ENCODE assay signal across 8 cellular contexts in genomic region chr14:106277503-106277902, GRCh38.
DNase-seq lines count a peak whose midpoint lies in the region; ATAC-seq and TF ChIP-seq lines count a peak whose summit lies in the region.

No MANE protein-coding gene starts in this region.

- no peak overlapping the region for H3K4me3 ChIP-seq in NB4 (ENCODE audit: low read depth, low read length)
- H3K4me3 ChIP-seq in Karpas-422 (ENCODE audit: low read length), result no peak overlapping the region

- H3K4me2 ChIP-seq in Karpas-422 (ENCODE audit: low read depth, low read length, poor library complexity, severe bottlenecking), result no peak overlapping the region

- no peak overlapping the region for H3K9ac ChIP-seq in Karpas-422 (ENCODE audit: low read length)

- H3K27me3 Mint-ChIP-seq in activated naive CD4-positive, alpha-beta T cell treated with anti-CD3 and anti-CD28 coated beads for 36 hours (ENCODE audit: low read depth), result peaks cover 25% of the 10 kb centered on the region

- DNase-seq in NCI-H748 (lab: John Stamatoyannopoulos, UW; ENCODE audit: unreplicated experiment), result peak; percentile 12
- DNase-seq in NCI-H748 treated with DMSO at 0.1 percent for 48 hours (lab: John Stamatoyannopoulos, UW), result no peak
- DNase-seq in NB4 (ENCODE audit: low read depth), result peak; percentile 8
- peak; percentile 50 for DNase-seq in activated naive CD4-positive, alpha-beta T cell treated with anti-CD3 and anti-CD28 coated beads for 36 hours
- peak; percentile 51 for DNase-seq in stimulated activated CD4-positive, alpha-beta T cell treated with anti-CD3 and anti-CD28 coated beads, Interleukin-15, amount 100 ng/mL, for 24 hours
- DNase-seq in superior temporal gyrus (ENCODE audit: extremely low spot score), result no peak
- DNase-seq in Karpas-422, result no peak

- H3K27me3 ChIP-seq in Karpas-422 (ENCODE audit: low read length), result no peaks in the 10 kb centered on the region

- no peak overlapping the region for H3K27ac ChIP-seq in Karpas-422 (ENCODE audit: low read length)

- no peaks in the 10 kb centered on the region for H3K4me1 ChIP-seq in Karpas-422 (ENCODE audit: low read length)

- H2AFZ ChIP-seq in Karpas-422 (ENCODE audit: low read length), result no peak overlapping the region

- no peaks in the 10 kb centered on the region for H3K36me3 Mint-ChIP-seq in activated naive CD4-positive, alpha-beta T cell treated with anti-CD3 and anti-CD28 coated beads for 36 hours (ENCODE audit: low read depth)

- no peak for ATAC-seq in HG03108 (IDR thresholded peaks at IDR 0.05; ENCODE audit: unreplicated experiment)

- H3K4me1 Mint-ChIP-seq in activated naive CD4-positive, alpha-beta T cell treated with anti-CD3 and anti-CD28 coated beads for 36 hours (ENCODE audit: low read depth), result peaks cover 17% of the 10 kb centered on the region

- no peaks in the 10 kb centered on the region for H3K9me2 ChIP-seq in Karpas-422 (replicated peaks; ENCODE audit: insufficient read depth, low read length)

- peak; percentile 78 for TF ChIP-seq CTCF in NB4 (IDR thresholded peaks at IDR 0.05; ENCODE audit: low read depth, low read length)

- H3K9me3 Mint-ChIP-seq in activated naive CD4-positive, alpha-beta T cell treated with anti-CD3 and anti-CD28 coated beads for 36 hours, result no peaks in the 10 kb centered on the region

- no peaks in the 10 kb centered on the region for H3K36me3 ChIP-seq in Karpas-422 (ENCODE audit: insufficient read depth, low read length)

- CTCF ChIA-PET in activated naive CD4-positive, alpha-beta T cell treated with anti-CD3 and anti-CD28 coated beads for 36 hours (lab: Charles Lee), result interaction anchor here (0.8 to 2.7 kb wide), 20 partner anchors 8 to 139 kb away, joined by 3 to 18 read pairs (median 4); no protein-coding TSS in a partner anchor

- no peaks in the 10 kb centered on the region for H3K79me2 ChIP-seq in Karpas-422 (ENCODE audit: low read length)

- TF ChIP-seq POLR2A in NB4 (IDR thresholded peaks at IDR 0.05; ENCODE audit: extremely low read depth, insufficient read length), result no peak

- intact Hi-C loops in activated naive CD4-positive, alpha-beta T cell treated with anti-CD3 and anti-CD28 coated beads for 36 hours (cut with micrococcal nuclease), result loop anchor here (5.0 kb wide), 2 partner anchors 40 to 95 kb away; no protein-coding TSS in a partner anchor

- H4K20me1 ChIP-seq in Karpas-422 (ENCODE audit: insufficient read depth, low read depth, low read length), result no peaks in the 10 kb centered on the region

- H3K4me3 Mint-ChIP-seq in activated naive CD4-positive, alpha-beta T cell treated with anti-CD3 and anti-CD28 coated beads for 36 hours, result no peak overlapping the region

- H3K27ac Mint-ChIP-seq in activated naive CD4-positive, alpha-beta T cell treated with anti-CD3 and anti-CD28 coated beads for 36 hours, result no peak overlapping the region

- no peaks in the 10 kb centered on the region for H3K9me3 ChIP-seq in Karpas-422 (ENCODE audit: low read length)

Comparison
In these comparisons a context has a peak if more than half of its experiments do, and no peak if none do; other contexts are left out.
1. DNase-seq: peak in NCI-H748 (single experiment), NB4 (single experiment), activated naive CD4-positive, alpha-beta T cell treated with anti-CD3 and anti-CD28 coated beads for 36 hours (single experiment) and stimulated activated CD4-positive, alpha-beta T cell treated with anti-CD3 and anti-CD28 coated beads, Interleukin-15, amount 100 ng/mL, for 24 hours (single experiment); none in NCI-H748 treated with DMSO at 0.1 percent for 48 hours (single experiment), superior temporal gyrus (single experiment) and Karpas-422 (single experiment).